ENCODE assay signal across 18 cellular contexts in genomic region chr7:30713397-30713796, GRCh38.
"Had no signal": no experiment of that assay in that cellular context is flagged by ENCODE, and none has a peak within 500 bp of the region (broad histone marks: within the 10 kb centered on the region; RNA-seq: fewer than 3 reads in every experiment).

No MANE protein-coding gene starts in this region.

- H3K9me3 ChIP-seq: body of pancreas, ovary had no signal

- FAIRE-seq: TTC549 had no signal

- DNase-seq: activated CD4-positive, alpha-beta T cell treated with anti-CD3 and anti-CD28 coated beads, Interleukin-2, amount 50 U/mL, for 1 hour; activated naive CD4-positive, alpha-beta T cell treated with anti-CD3 and anti-CD28 coated beads, Interleukin-2, amount 50 U/mL, for 16 hours; activated T-cell treated with anti-CD3 and anti-CD28 coated beads for 4 hours; amniotic stem cell; body of pancreas; cerebellar nuclear complex; dermis blood vessel endothelial cell; head of caudate nucleus; islet precursor cell; left ventricle myocardium superior; ovary; sigmoid colon; stimulated activated CD4-positive, alpha-beta T cell treated with anti-CD3 and anti-CD28 coated beads, Interleukin-12 subunit alpha, Interleukin-12 subunit beta, amount 100 ng/mL, for 4 hours; stimulated activated naive CD4-positive, alpha-beta T cell; substantia nigra; T-helper 17 cell; trophoblast cell had no signal

- H3K36me3 ChIP-seq: ovary, sigmoid colon had no signal

- H3K27ac ChIP-seq: body of pancreas, ovary, sigmoid colon had no signal

- H3K27me3 ChIP-seq: body of pancreas, ovary, sigmoid colon had no signal

- H3K4me3 ChIP-seq: body of pancreas, ovary, sigmoid colon had no signal
